8 cellular contexts compared by ENCODE assay signal in genomic region chr22:37681001-37681424, GRCh38. TPM values are rescaled to one million over a fixed set of nuclear protein-coding genes. Genes with fewer than 3 reads are reported as not detected.
A peak's percentile ranks its signal among the peaks of the same experiment; 100 is the strongest.
DNase-seq lines count a peak whose midpoint lies in the region; ATAC-seq, FAIRE-seq and TF ChIP-seq lines count a peak whose summit lies in the region.
"Had no signal": no experiment of that assay in that cellular context is flagged by ENCODE, and none has a peak within 500 bp of the region (broad histone marks: within the 10 kb centered on the region; RNA-seq: fewer than 3 reads in every experiment).

No MANE protein-coding gene starts in this region.

- CTCF ChIA-PET in K562 (lab: Yijun Ruan, JAX; ENCODE audit: low intra/inter-chr PET ratio), result interaction anchor here (1.0 to 1.6 kb wide), 3 partner anchors 21 to 57 kb away, joined by 3 to 9 read pairs (median 5); no protein-coding TSS in a partner anchor

- H3K9me1 ChIP-seq in K562 (ENCODE audit: control insufficient read depth, insufficient read depth, low read length), result no peaks in the 10 kb centered on the region

- no peak for TF ChIP-seq CTCF in K562 (IDR thresholded peaks at IDR 0.05 in 2 of 3, conservative IDR thresholded peaks at IDR 0.05 in 1 of 3; ENCODE audit: insufficient read depth in 2 of 3, low read depth in 1 of 3, low read length in 3 of 3)

- peak overlapping the region; percentile 50 for H3K27ac Mint-ChIP-seq in activated CD4-positive, alpha-beta T cell treated with anti-CD3 and anti-CD28 coated beads, Interleukin-2, amount 10 ng/mL, durations not matched to agents 24 days and 14 days
- peak overlapping the region; percentile 64 for H3K27ac Mint-ChIP-seq in stimulated activated effector memory CD8-positive, alpha-beta T cell treated with anti-CD3 and anti-CD28 coated beads, Interleukin-12 subunit alpha, Interleukin-12 subunit beta, amount 100 ng/mL, for 72 hours
- H3K27ac Mint-ChIP-seq in naive thymus-derived CD8-positive, alpha-beta T cell, result peak overlapping the region in 4 of 10 donors; percentile 47 to 83 (median 70)

- H3K27me3 Mint-ChIP-seq in activated CD4-positive, alpha-beta T cell treated with anti-CD3 and anti-CD28 coated beads, Interleukin-2, amount 10 ng/mL, durations not matched to agents 24 days and 14 days, result no peaks in the 10 kb centered on the region
- H3K27me3 Mint-ChIP-seq in naive thymus-derived CD8-positive, alpha-beta T cell, result no peaks in the 10 kb centered on the region

- DNase-seq in activated CD4-positive, alpha-beta T cell treated with anti-CD3 and anti-CD28 coated beads, Interleukin-2, amount 10 ng/mL, durations not matched to agents 24 days and 14 days, result no peak
- no peak for DNase-seq in activated CD4-positive, alpha-beta T cell treated with anti-CD3 and anti-CD28 coated beads for 48 hours
- DNase-seq in K562 (ENCODE audit: extremely low read depth in 1 of 4, low spot score in 3 of 4) (no peak), OCI-M2 (lab: John Stamatoyannopoulos, UW; ENCODE audit: unreplicated experiment) (no peak)
- DNase-seq in stimulated activated effector memory CD8-positive, alpha-beta T cell treated with anti-CD3 and anti-CD28 coated beads, Interleukin-12 subunit alpha, Interleukin-12 subunit beta, amount 100 ng/mL, for 72 hours (ENCODE audit: low spot score in 2 of 2), result no peak
- DNase-seq in naive thymus-derived CD8-positive, alpha-beta T cell, result no peak
- DNase-seq: NCI-H2081 treated with DMSO at 0.1 percent for 48 hours had no signal

- no peaks in the 10 kb centered on the region for H3K9me3 Mint-ChIP-seq in activated CD4-positive, alpha-beta T cell treated with anti-CD3 and anti-CD28 coated beads, Interleukin-2, amount 10 ng/mL, durations not matched to agents 24 days and 14 days
- H3K9me3 Mint-ChIP-seq in stimulated activated effector memory CD8-positive, alpha-beta T cell treated with anti-CD3 and anti-CD28 coated beads, Interleukin-12 subunit alpha, Interleukin-12 subunit beta, amount 100 ng/mL, for 72 hours, result no peaks in the 10 kb centered on the region
- H3K9me3 Mint-ChIP-seq in naive thymus-derived CD8-positive, alpha-beta T cell, result no peaks in the 10 kb centered on the region
- H3K9me3 Mint-ChIP-seq: mesothelial cell of epicardium had no signal

- no peaks in the 10 kb centered on the region for H3K27me3 ChIP-seq in K562 (ENCODE audit: control insufficient read depth in 2 of 2, insufficient read depth in 2 of 2, low read length in 2 of 2)

- in situ Hi-C loops in K562 (cut with MboI), result no loop called here

- H3K4me3 ChIP-seq in K562, result no peak overlapping the region

- ATAC-seq in K562, result no peak
- no peak for ATAC-seq in stimulated activated effector memory CD8-positive, alpha-beta T cell treated with anti-CD3 and anti-CD28 coated beads, Interleukin-12 subunit alpha, Interleukin-12 subunit beta, amount 100 ng/mL, for 72 hours
- ATAC-seq in naive thymus-derived CD8-positive, alpha-beta T cell, result no peak

- peak overlapping the region in 1 of 2 experiments; percentile 64; a peak in 1 of 4 replicates for H3K9ac ChIP-seq in K562 (ENCODE audit: insufficient read depth in 1 of 2, low read depth in 2 of 2, low read length in 2 of 2)

- H3K4me1 ChIP-seq in K562 (replicated peaks in 1 of 2; ENCODE audit: control insufficient read depth in 2 of 2, insufficient read depth in 2 of 2, low read length in 2 of 2), result peaks cover 9 to 38% of the 10 kb centered on the region in 2 experiments; a peak in 4 of 5 replicates

- peaks cover 9% of the 10 kb centered on the region for H3K36me3 Mint-ChIP-seq in activated CD4-positive, alpha-beta T cell treated with anti-CD3 and anti-CD28 coated beads, Interleukin-2, amount 10 ng/mL, durations not matched to agents 24 days and 14 days (ENCODE audit: low read depth)
- peaks cover 58% of the 10 kb centered on the region for H3K36me3 Mint-ChIP-seq in stimulated activated effector memory CD8-positive, alpha-beta T cell treated with anti-CD3 and anti-CD28 coated beads, Interleukin-12 subunit alpha, Interleukin-12 subunit beta, amount 100 ng/mL, for 72 hours
- no peaks in the 10 kb centered on the region for H3K36me3 Mint-ChIP-seq in naive thymus-derived CD8-positive, alpha-beta T cell
- H3K36me3 Mint-ChIP-seq: mesothelial cell of epicardium had no signal

- intact Hi-C loops in activated CD4-positive, alpha-beta T cell treated with anti-CD3 and anti-CD28 coated beads, Interleukin-2, amount 10 ng/mL, durations not matched to agents 24 days and 14 days (cut with micrococcal nuclease), result loop anchor here (1.0 kb wide), 2 partner anchors 38 to 58 kb away; no protein-coding TSS in a partner anchor
- intact Hi-C loops in K562 (cut with micrococcal nuclease), result loop anchor here (1.0 kb wide), 2 partner anchors 20 to 38 kb away; no protein-coding TSS in a partner anchor

- no peak for TF ChIP-seq RAD21 in K562 (CRISPR knock-in tag; conservative IDR thresholded peaks at IDR 0.05 in 1 of 2, IDR thresholded peaks at IDR 0.05 in 1 of 2)

- no peak overlapping the region for H3K27ac ChIP-seq in K562 (ENCODE audit: extremely low read depth, low read depth, low read length)

- BruUV-seq in K562 (replicated peaks; lab: Mats Ljungman, UMichigan), result no TSS peak

- H4K20me1 ChIP-seq in K562 (replicated peaks; ENCODE audit: control insufficient read depth, insufficient read depth, low read length), result no peaks in the 10 kb centered on the region

- H3K36me3 ChIP-seq in K562 (ENCODE audit: control insufficient read depth, insufficient read depth, low read length), result peaks cover 5% of the 10 kb centered on the region; the same call in 1 of the 3 replicates

- no peak for TF ChIP-seq POLR2A in K562 (conservative IDR thresholded peaks at IDR 0.05)

- FAIRE-seq in K562 (lab: Jason Lieb, UNC), result no peak

- H3K4me2 ChIP-seq in K562 (ENCODE audit: insufficient read depth, low read length), result peak overlapping the region; percentile 24; the same call in 1 of the 2 replicates

- H3K4me3 Mint-ChIP-seq in activated CD4-positive, alpha-beta T cell treated with anti-CD3 and anti-CD28 coated beads, Interleukin-2, amount 10 ng/mL, durations not matched to agents 24 days and 14 days, result no peak overlapping the region
- no peak overlapping the region for H3K4me3 Mint-ChIP-seq in stimulated activated effector memory CD8-positive, alpha-beta T cell treated with anti-CD3 and anti-CD28 coated beads, Interleukin-12 subunit alpha, Interleukin-12 subunit beta, amount 100 ng/mL, for 72 hours
- H3K4me3 Mint-ChIP-seq in naive thymus-derived CD8-positive, alpha-beta T cell, result peak overlapping the region in 1 of 10 donors; percentile 52
- H3K4me3 Mint-ChIP-seq: mesothelial cell of epicardium had no signal

- H3K4me1 Mint-ChIP-seq in activated CD4-positive, alpha-beta T cell treated with anti-CD3 and anti-CD28 coated beads, Interleukin-2, amount 10 ng/mL, durations not matched to agents 24 days and 14 days, result peaks cover 26% of the 10 kb centered on the region
- peaks cover 35% of the 10 kb centered on the region for H3K4me1 Mint-ChIP-seq in stimulated activated effector memory CD8-positive, alpha-beta T cell treated with anti-CD3 and anti-CD28 coated beads, Interleukin-12 subunit alpha, Interleukin-12 subunit beta, amount 100 ng/mL, for 72 hours
- H3K4me1 Mint-ChIP-seq in naive thymus-derived CD8-positive, alpha-beta T cell, result peaks cover 8 to 36% (median 30%) of the 10 kb centered on the region in 4 donors

- no peak overlapping the region for H2AFZ ChIP-seq in K562 (ENCODE audit: low read depth, low read length)

- POLR2A ChIA-PET in K562 (lab: Yijun Ruan, JAX), result interaction anchor here (0.6 to 1.4 kb wide), 4 partner anchors 23 to 81 kb away, joined by 3 to 6 read pairs (median 3); no protein-coding TSS in a partner anchor
- POLR2A ChIA-PET in naive thymus-derived CD8-positive, alpha-beta T cell (lab: Charles Lee), result interaction anchor here (1.2 to 66.7 kb wide), 3 partner anchors 7 to 168 kb away, joined by 5 to 2283 read pairs (median 71); partner anchors contain the start of genes GGA1, LGALS1, PDXP and SH3BP1

- no peak for TF ChIP-seq EP300 in K562 (IDR thresholded peaks at IDR 0.05; ENCODE audit: low read length)

- H3K79me2 ChIP-seq in K562 (ENCODE audit: control insufficient read depth, insufficient read depth, low read length), result peaks cover 17% of the 10 kb centered on the region

- WGBS in K562 (ENCODE audit: insufficient coverage, low coverage, missing lambda C conversion rate), result 23% methylated on average over 2 of the region's 2 CpGs

- no peaks in the 10 kb centered on the region for H3K9me3 ChIP-seq in K562 (replicated peaks; ENCODE audit: control insufficient read depth, insufficient read depth, low read depth, low read length)

RNA-seq across cellular contexts. Expression of gene NOL12, which starts 5.1 kb away (rescaled TPM):
- total RNA-seq in activated CD4-positive, alpha-beta T cell treated with anti-CD3 and anti-CD28 coated beads, Interleukin-2, amount 10 ng/mL, durations not matched to agents 24 days and 14 days, result 67.9 and 70.3 TPM in 2 replicates
- 24.1 and 61.4 TPM in 2 replicates for total RNA-seq in K562 (2011; cell fraction: chromatin; rRNA removed; ENCODE audit: low replicate concordance)
- total RNA-seq in K562 (2011; cell fraction: nucleolus; rRNA removed), result 43.3 and 44.0 TPM in 2 replicates
- total RNA-seq in K562 (2011; cell fraction: nucleoplasm; rRNA removed), result 30.8 and 31.2 TPM in 2 replicates
- total RNA-seq in K562 (2014; rRNA removed), result 40.9 and 42.2 TPM in 2 replicates
- 8.4 and 13.9 TPM in 2 replicates for total RNA-seq in K562 (2014; rRNA removed; fragmentation: Illumina TruSeq; extraction: Trizol)
- total RNA-seq in K562 (2015; rRNA removed; fragmentation: Illumina TruSeq; extraction: Trizol), result 29.1 and 33.7 TPM in 2 replicates
- total RNA-seq in K562 (2021), result 26.8 and 28.5 TPM in 2 replicates
- polyA plus RNA-seq in K562 (2011; rRNA removed), result 17.2 and 19.8 TPM in 2 replicates
- 19.6 and 24.7 TPM in 2 replicates for polyA plus RNA-seq in K562 (2011; cell fraction: cytosol; rRNA removed)
- 38.3 and 48.3 TPM in 2 replicates for polyA plus RNA-seq in K562 (2011; cell fraction: nucleus; rRNA removed)
- 25.1 and 27.1 TPM in 2 replicates for polyA plus RNA-seq in K562 (2012)
- 33.6 and 34.3 TPM in 2 replicates for polyA plus RNA-seq in K562 (2014; fragmentation: Illumina TruSeq; extraction: Trizol)
- 10 to 100 TPM in 1 of 2 experiments, 1 to 10 TPM in 1; 2.8 to 10.5 TPM for polyA plus RNA-seq in K562 (2014; fragmentation: Nextera tagmentation; extraction: Ambion mirVana)
- polyA plus RNA-seq in K562 (2014; rRNA removed), result 40.8 and 41.4 TPM in 2 replicates
- 7.3 and 8.8 TPM in 2 replicates for polyA minus RNA-seq in K562 (2011; rRNA and poly(A)+ RNA removed)
- 8.7 and 12.7 TPM in 2 replicates for polyA minus RNA-seq in K562 (2011; cell fraction: cytosol; rRNA and poly(A)+ RNA removed)
- polyA minus RNA-seq in K562 (2011; cell fraction: nucleus; rRNA and poly(A)+ RNA removed), result 7.2 and 10.0 TPM in 2 replicates
- 10 to 100 TPM; 47.9 to 48.6 TPM for total RNA-seq in naive thymus-derived CD8-positive, alpha-beta T cell
- polyA plus RNA-seq in naive thymus-derived CD8-positive, alpha-beta T cell, result 10 to 100 TPM; 35.0 to 46.4 (median 43.8) TPM

RNA-seq across cellular contexts. Expression of gene LGALS1, which starts 5.6 kb away (rescaled TPM):
- 361 and 362 TPM in 2 replicates for total RNA-seq in activated CD4-positive, alpha-beta T cell treated with anti-CD3 and anti-CD28 coated beads, Interleukin-2, amount 10 ng/mL, durations not matched to agents 24 days and 14 days
- total RNA-seq in K562 (2011; cell fraction: chromatin; rRNA removed; ENCODE audit: low replicate concordance), result 14.2 and 41.4 TPM in 2 replicates
- total RNA-seq in K562 (2011; cell fraction: nucleolus; rRNA removed), result 152 and 183 TPM in 2 replicates
- total RNA-seq in K562 (2011; cell fraction: nucleoplasm; rRNA removed), result 99.6 and 131 TPM in 2 replicates
- total RNA-seq in K562 (2014; rRNA removed) (373 and 487 TPM in 2 replicates), K562 (2014; rRNA removed; fragmentation: Illumina TruSeq; extraction: Trizol) (94.3 and 160 TPM in 2 replicates), K562 (2015; rRNA removed; fragmentation: Illumina TruSeq; extraction: Trizol) (455 and 466 TPM in 2 replicates), K562 (2021) (330 and 373 TPM in 2 replicates)
- polyA plus RNA-seq in K562 (2011; rRNA removed) (800 and 995 TPM in 2 replicates), K562 (2014; fragmentation: Illumina TruSeq; extraction: Trizol) (189 and 298 TPM in 2 replicates), K562 (2014; fragmentation: Nextera tagmentation; extraction: Ambion mirVana) (100 to 1,000 TPM; 240 to 301 TPM), K562 (2014; rRNA removed) (474 and 680 TPM in 2 replicates)
- polyA plus RNA-seq in K562 (2011; cell fraction: cytosol; rRNA removed), result 1,618 and 2,500 TPM in 2 replicates
- 492 and 635 TPM in 2 replicates for polyA plus RNA-seq in K562 (2011; cell fraction: nucleus; rRNA removed)
- 1,292 and 1,616 TPM in 2 replicates for polyA plus RNA-seq in K562 (2012)
- 187 and 354 TPM in 2 replicates for polyA minus RNA-seq in K562 (2011; rRNA and poly(A)+ RNA removed)
- 194 and 200 TPM in 2 replicates for polyA minus RNA-seq in K562 (2011; cell fraction: cytosol; rRNA and poly(A)+ RNA removed)
- polyA minus RNA-seq in K562 (2011; cell fraction: nucleus; rRNA and poly(A)+ RNA removed), result 64.1 and 86.9 TPM in 2 replicates
- total RNA-seq in naive thymus-derived CD8-positive, alpha-beta T cell, result 10 to 100 TPM; 14.3 to 16.8 TPM
- 100 to 1,000 TPM in 1 of 3 donors, 10 to 100 TPM in 2; 19.6 to 122 (median 34.8) TPM for polyA plus RNA-seq in naive thymus-derived CD8-positive, alpha-beta T cell

RNA-seq across cellular contexts. Expression of gene TRIOBP, which starts 15.8 kb away (rescaled TPM):
- 33.3 and 34.8 TPM in 2 replicates for total RNA-seq in activated CD4-positive, alpha-beta T cell treated with anti-CD3 and anti-CD28 coated beads, Interleukin-2, amount 10 ng/mL, durations not matched to agents 24 days and 14 days
- 9.1 and 30.1 TPM in 2 replicates for total RNA-seq in K562 (2011; cell fraction: chromatin; rRNA removed; ENCODE audit: low replicate concordance)
- total RNA-seq in K562 (2011; cell fraction: nucleolus; rRNA removed), result 16.3 and 16.6 TPM in 2 replicates
- total RNA-seq in K562 (2011; cell fraction: nucleoplasm; rRNA removed), result 9.3 and 13.8 TPM in 2 replicates
- 9.4 and 11.9 TPM in 2 replicates for total RNA-seq in K562 (2014; rRNA removed)
- total RNA-seq in K562 (2014; rRNA removed; fragmentation: Illumina TruSeq; extraction: Trizol), result 2.9 and 3.3 TPM in 2 replicates
- 4.0 and 4.6 TPM in 2 replicates for total RNA-seq in K562 (2015; rRNA removed; fragmentation: Illumina TruSeq; extraction: Trizol)
- 9.9 and 11.0 TPM in 2 replicates for total RNA-seq in K562 (2021)
- 6.7 and 9.9 TPM in 2 replicates for polyA plus RNA-seq in K562 (2011; rRNA removed)
- polyA plus RNA-seq in K562 (2011; cell fraction: cytosol; rRNA removed), result 6.9 and 10.9 TPM in 2 replicates
- 18.4 and 22.5 TPM in 2 replicates for polyA plus RNA-seq in K562 (2011; cell fraction: nucleus; rRNA removed)
- 6.7 and 16.8 TPM in 2 replicates for polyA plus RNA-seq in K562 (2012)
- polyA plus RNA-seq in K562 (2014; fragmentation: Illumina TruSeq; extraction: Trizol), result 5.5 and 6.6 TPM in 2 replicates
- under 1 TPM; 0.24 TPM for polyA plus RNA-seq in K562 (2014; fragmentation: Nextera tagmentation; extraction: Ambion mirVana)
- polyA plus RNA-seq in K562 (2014; rRNA removed), result 13.2 and 13.8 TPM in 2 replicates
- polyA minus RNA-seq in K562 (2011; rRNA and poly(A)+ RNA removed), result 7.9 and 10.8 TPM in 2 replicates
- 3.1 and 3.9 TPM in 2 replicates for polyA minus RNA-seq in K562 (2011; cell fraction: cytosol; rRNA and poly(A)+ RNA removed)
- polyA minus RNA-seq in K562 (2011; cell fraction: nucleus; rRNA and poly(A)+ RNA removed), result 5.8 and 8.2 TPM in 2 replicates
- 10 to 100 TPM; 26.4 to 30.9 TPM for total RNA-seq in naive thymus-derived CD8-positive, alpha-beta T cell
- 10 to 100 TPM in 2 of 3 donors, 1 to 10 TPM in 1; 7.8 to 11.6 (median 10.7) TPM for polyA plus RNA-seq in naive thymus-derived CD8-positive, alpha-beta T cell

RNA-seq across cellular contexts. Expression of gene PDXP, which starts 22.5 kb away (rescaled TPM):
- 49.3 and 51.2 TPM in 2 replicates for total RNA-seq in activated CD4-positive, alpha-beta T cell treated with anti-CD3 and anti-CD28 coated beads, Interleukin-2, amount 10 ng/mL, durations not matched to agents 24 days and 14 days
- 8.1 and 23.1 TPM in 2 replicates for total RNA-seq in K562 (2011; cell fraction: chromatin; rRNA removed; ENCODE audit: low replicate concordance)
- total RNA-seq in K562 (2011; cell fraction: nucleolus; rRNA removed), result 20.8 and 21.3 TPM in 2 replicates
- total RNA-seq in K562 (2011; cell fraction: nucleoplasm; rRNA removed), result 19.4 and 21.3 TPM in 2 replicates
- 38.8 and 55.8 TPM in 2 replicates for total RNA-seq in K562 (2014; rRNA removed)
- total RNA-seq in K562 (2014; rRNA removed; fragmentation: Illumina TruSeq; extraction: Trizol), result 27.6 and 29.0 TPM in 2 replicates
- 30.9 and 32.5 TPM in 2 replicates for total RNA-seq in K562 (2015; rRNA removed; fragmentation: Illumina TruSeq; extraction: Trizol)
- total RNA-seq in K562 (2021), result 47.5 and 50.0 TPM in 2 replicates
- polyA plus RNA-seq in K562 (2011; rRNA removed), result 42.8 and 51.4 TPM in 2 replicates
- polyA plus RNA-seq in K562 (2011; cell fraction: cytosol; rRNA removed), result 73.7 and 106 TPM in 2 replicates
- 34.8 and 35.2 TPM in 2 replicates for polyA plus RNA-seq in K562 (2011; cell fraction: nucleus; rRNA removed)
- 25.7 and 42.5 TPM in 2 replicates for polyA plus RNA-seq in K562 (2012)
- 54.2 and 62.3 TPM in 2 replicates for polyA plus RNA-seq in K562 (2014; fragmentation: Illumina TruSeq; extraction: Trizol)
- 10 to 100 TPM in 1 of 2 experiments, 1 to 10 TPM in 1; 7.9 to 11.8 TPM for polyA plus RNA-seq in K562 (2014; fragmentation: Nextera tagmentation; extraction: Ambion mirVana)
- 45.7 and 47.8 TPM in 2 replicates for polyA plus RNA-seq in K562 (2014; rRNA removed)
- 21.5 and 27.1 TPM in 2 replicates for polyA minus RNA-seq in K562 (2011; rRNA and poly(A)+ RNA removed)
- polyA minus RNA-seq in K562 (2011; cell fraction: cytosol; rRNA and poly(A)+ RNA removed), result 30.1 and 30.4 TPM in 2 replicates
- 8.6 and 12.3 TPM in 2 replicates for polyA minus RNA-seq in K562 (2011; cell fraction: nucleus; rRNA and poly(A)+ RNA removed)
- 1 to 10 TPM; 4.3 to 5.9 TPM for total RNA-seq in naive thymus-derived CD8-positive, alpha-beta T cell
- polyA plus RNA-seq in naive thymus-derived CD8-positive, alpha-beta T cell, result 1 to 10 TPM; 1.7 to 9.6 (median 5.8) TPM

RNA-seq across cellular contexts. Expression of gene SH3BP1, which starts 41.5 kb away (rescaled TPM):
- total RNA-seq in activated CD4-positive, alpha-beta T cell treated with anti-CD3 and anti-CD28 coated beads, Interleukin-2, amount 10 ng/mL, durations not matched to agents 24 days and 14 days, result 110 and 115 TPM in 2 replicates
- total RNA-seq in K562 (2011; cell fraction: chromatin; rRNA removed; ENCODE audit: low replicate concordance), result 27.4 and 84.8 TPM in 2 replicates
- total RNA-seq in K562 (2011; cell fraction: nucleolus; rRNA removed), result 40.0 and 41.0 TPM in 2 replicates
- 21.5 and 25.7 TPM in 2 replicates for total RNA-seq in K562 (2011; cell fraction: nucleoplasm; rRNA removed)
- total RNA-seq in K562 (2014; rRNA removed) (18.6 and 21.2 TPM in 2 replicates), K562 (2014; rRNA removed; fragmentation: Illumina TruSeq; extraction: Trizol) (7.4 and 9.7 TPM in 2 replicates), K562 (2015; rRNA removed; fragmentation: Illumina TruSeq; extraction: Trizol) (9.3 and 9.4 TPM in 2 replicates), K562 (2021) (29.9 and 36.2 TPM in 2 replicates)
- polyA plus RNA-seq in K562 (2011; rRNA removed) (11.5 and 14.9 TPM in 2 replicates), K562 (2014; fragmentation: Illumina TruSeq; extraction: Trizol) (32.1 and 36.0 TPM in 2 replicates), K562 (2014; fragmentation: Nextera tagmentation; extraction: Ambion mirVana) (under 1 TPM; 0.10 to 0.17 TPM), K562 (2014; rRNA removed) (8.7 and 10.4 TPM in 2 replicates)
- 10.1 and 21.2 TPM in 2 replicates for polyA plus RNA-seq in K562 (2011; cell fraction: cytosol; rRNA removed)
- polyA plus RNA-seq in K562 (2011; cell fraction: nucleus; rRNA removed), result 23.7 and 33.6 TPM in 2 replicates
- 34.0 and 58.5 TPM in 2 replicates for polyA plus RNA-seq in K562 (2012)
- polyA minus RNA-seq in K562 (2011; rRNA and poly(A)+ RNA removed), result 16.7 and 17.5 TPM in 2 replicates
- polyA minus RNA-seq in K562 (2011; cell fraction: cytosol; rRNA and poly(A)+ RNA removed), result 12.7 and 19.9 TPM in 2 replicates
- 13.7 and 15.5 TPM in 2 replicates for polyA minus RNA-seq in K562 (2011; cell fraction: nucleus; rRNA and poly(A)+ RNA removed)
- total RNA-seq in naive thymus-derived CD8-positive, alpha-beta T cell, result 10 to 100 TPM; 77.9 to 79.0 TPM
- 10 to 100 TPM; 16.9 to 26.5 (median 25.6) TPM for polyA plus RNA-seq in naive thymus-derived CD8-positive, alpha-beta T cell
